25 cellular contexts compared by ENCODE assay signal in genomic region chr1:13804240-13804633, GRCh38.
"Had no signal": no experiment of that assay in that cellular context is flagged by ENCODE, and none has a peak within 500 bp of the region (broad histone marks: within the 10 kb centered on the region; RNA-seq: fewer than 3 reads in every experiment).

No MANE protein-coding gene starts in this region.

- H3K9me3 Mint-ChIP-seq: activated CD8-positive, alpha-beta T cell treated with anti-CD3 and anti-CD28 coated beads for 36 hours; activated naive CD4-positive, alpha-beta T cell treated with anti-CD3 and anti-CD28 coated beads for 36 hours; activated naive CD4-positive, alpha-beta T cell treated with anti-CD3 and anti-CD28 coated beads, Interleukin-2, amount 50 U/mL, for 24 hours; activated naive CD8-positive, alpha-beta T cell treated with anti-CD3 and anti-CD28 coated beads for 36 hours; activated naive CD8-positive, alpha-beta T cell treated with anti-CD3 and anti-CD28 coated beads, Interleukin-2, amount 50 U/mL, for 24 hours; activated T-cell treated with anti-CD3 and anti-CD28 coated beads, Interleukin-2, amount 50 U/mL, for 72 hours had no signal

- DNase-seq: activated CD4-positive, alpha-beta T cell treated with anti-CD3 and anti-CD28 coated beads for 1 hour; activated CD4-positive, alpha-beta T cell treated with anti-CD3 and anti-CD28 coated beads for 4 hours; activated CD4-positive, alpha-beta T cell treated with anti-CD3 and anti-CD28 coated beads, Interleukin-2, amount 50 U/mL, for 1 hour; activated CD4-positive, alpha-beta T cell treated with anti-CD3 and anti-CD28 coated beads, Interleukin-2, amount 50 U/mL, for 48 hours; activated CD8-positive, alpha-beta memory T cell treated with anti-CD3 and anti-CD28 coated beads for 24 hours; activated CD8-positive, alpha-beta T cell treated with anti-CD3 and anti-CD28 coated beads for 36 hours; activated effector memory CD4-positive, alpha-beta T cell treated with anti-CD3 and anti-CD28 coated beads, Interleukin-2, amount 50 U/mL, for 16 hours; activated naive CD4-positive, alpha-beta T cell treated with anti-CD3 and anti-CD28 coated beads for 36 hours; activated naive CD8-positive, alpha-beta T cell treated with anti-CD3 and anti-CD28 coated beads for 36 hours; activated naive CD8-positive, alpha-beta T cell treated with anti-CD3 and anti-CD28 coated beads, Interleukin-2, amount 50 U/mL, for 24 hours; activated T-cell treated with anti-CD3 and anti-CD28 coated beads, Interleukin-2, amount 50 U/mL, for 1 hour; activated T-cell treated with anti-CD3 and anti-CD28 coated beads, Interleukin-2, amount 50 U/mL, for 72 hours; adrenal gland; amygdala; aorta; body of pancreas; caudate nucleus; cerebellar nuclear complex; colonic mucosa; effector CD8-positive, alpha-beta T cell; foreskin fibroblast; gastrocnemius medialis; T-helper 2 cell had no signal

- H3K4me1 ChIP-seq: colonic mucosa had no signal

- H3K27me3 Mint-ChIP-seq: activated CD8-positive, alpha-beta T cell treated with anti-CD3 and anti-CD28 coated beads for 36 hours; activated naive CD4-positive, alpha-beta T cell treated with anti-CD3 and anti-CD28 coated beads, Interleukin-2, amount 50 U/mL, for 24 hours; activated naive CD8-positive, alpha-beta T cell treated with anti-CD3 and anti-CD28 coated beads for 36 hours; activated naive CD8-positive, alpha-beta T cell treated with anti-CD3 and anti-CD28 coated beads, Interleukin-2, amount 50 U/mL, for 24 hours had no signal

- H3K27ac ChIP-seq: adrenal gland, body of pancreas, colonic mucosa, gastrocnemius medialis had no signal

- H3K4me3 ChIP-seq: adrenal gland, body of pancreas, colonic mucosa, gastrocnemius medialis had no signal

- H3K9me3 ChIP-seq: adrenal gland, body of pancreas, colonic mucosa, gastrocnemius medialis had no signal

- H3K4me3 Mint-ChIP-seq: activated CD8-positive, alpha-beta T cell treated with anti-CD3 and anti-CD28 coated beads for 36 hours; activated naive CD4-positive, alpha-beta T cell treated with anti-CD3 and anti-CD28 coated beads for 36 hours; activated naive CD4-positive, alpha-beta T cell treated with anti-CD3 and anti-CD28 coated beads, Interleukin-2, amount 50 U/mL, for 24 hours; activated naive CD8-positive, alpha-beta T cell treated with anti-CD3 and anti-CD28 coated beads for 36 hours; activated naive CD8-positive, alpha-beta T cell treated with anti-CD3 and anti-CD28 coated beads, Interleukin-2, amount 50 U/mL, for 24 hours; activated T-cell treated with anti-CD3 and anti-CD28 coated beads, Interleukin-2, amount 50 U/mL, for 72 hours had no signal

- ATAC-seq: activated CD8-positive, alpha-beta T cell treated with anti-CD3 and anti-CD28 coated beads for 36 hours; activated naive CD8-positive, alpha-beta T cell treated with anti-CD3 and anti-CD28 coated beads, Interleukin-2, amount 50 U/mL, for 24 hours; activated T-cell treated with anti-CD3 and anti-CD28 coated beads, Interleukin-2, amount 50 U/mL, for 72 hours; body of pancreas; esophagus mucosa; gastrocnemius medialis had no signal

- H3K36me3 Mint-ChIP-seq: activated naive CD8-positive, alpha-beta T cell treated with anti-CD3 and anti-CD28 coated beads for 36 hours had no signal

- H3K27me3 ChIP-seq: adrenal gland, body of pancreas, colonic mucosa, gastrocnemius medialis had no signal

- H3K36me3 ChIP-seq: adrenal gland, colonic mucosa had no signal

- H3K27ac Mint-ChIP-seq: activated CD8-positive, alpha-beta T cell treated with anti-CD3 and anti-CD28 coated beads for 36 hours; activated naive CD4-positive, alpha-beta T cell treated with anti-CD3 and anti-CD28 coated beads for 36 hours; activated naive CD4-positive, alpha-beta T cell treated with anti-CD3 and anti-CD28 coated beads, Interleukin-2, amount 50 U/mL, for 24 hours; activated naive CD8-positive, alpha-beta T cell treated with anti-CD3 and anti-CD28 coated beads for 36 hours; activated naive CD8-positive, alpha-beta T cell treated with anti-CD3 and anti-CD28 coated beads, Interleukin-2, amount 50 U/mL, for 24 hours; activated T-cell treated with anti-CD3 and anti-CD28 coated beads, Interleukin-2, amount 50 U/mL, for 72 hours had no signal
